Comparison of ENCODE assay signal across 15 cellular contexts in the genomic region with DNA sequence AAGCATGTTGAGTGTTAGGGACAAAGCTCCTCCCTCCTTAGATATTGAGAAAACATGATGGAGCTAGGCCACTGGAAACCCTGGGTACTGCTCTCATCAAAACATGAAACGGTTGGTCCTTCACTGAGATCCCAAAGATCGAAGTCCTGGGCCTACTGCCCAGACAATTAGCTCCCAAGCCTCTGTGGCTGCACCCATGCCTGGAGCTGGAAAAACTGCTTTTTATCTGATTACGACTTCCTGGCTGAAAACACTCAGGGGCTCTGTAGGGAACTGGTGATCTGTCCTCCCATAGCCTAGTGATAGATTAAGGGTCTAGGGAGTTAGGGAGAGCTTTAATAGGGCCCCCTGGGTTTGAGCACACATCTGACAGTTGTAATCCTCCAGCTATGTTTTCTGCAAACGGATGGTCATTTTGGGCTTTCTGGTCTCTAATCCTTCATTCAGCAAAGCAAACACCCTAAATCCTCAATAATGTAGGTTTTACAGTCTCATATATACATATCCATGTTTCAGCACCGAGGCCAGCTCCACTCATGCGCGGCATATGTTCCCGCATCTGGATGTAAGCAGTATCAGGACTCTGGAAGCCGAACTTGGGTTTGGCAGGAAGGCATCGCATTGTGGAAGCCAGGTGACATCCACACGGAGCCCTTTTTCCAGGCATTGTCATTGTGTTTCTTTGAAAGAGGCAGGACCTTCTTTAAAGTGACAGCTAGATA. TPM values are rescaled to one million over a fixed set of nuclear protein-coding genes. Genes with fewer than 3 reads are reported as not detected.
DNase-seq lines count a peak whose midpoint lies in the region; ATAC-seq and TF ChIP-seq lines count a peak whose summit lies in the region.
"Had no signal": no experiment of that assay in that cellular context is flagged by ENCODE, and none has a peak within 500 bp of the region (broad histone marks: within the 10 kb centered on the region; RNA-seq: fewer than 3 reads in every experiment).

No MANE protein-coding gene starts in this region.

- peaks cover 0 to 43% (median 6%) of the 10 kb centered on the region in 7 donors for H3K27me3 ChIP-seq in spleen (replicated peaks in 1 of 7)
- H3K27me3 ChIP-seq in lower lobe of right lung (ENCODE audit: low read depth) = peaks cover 41% of the 10 kb centered on the region
- H3K27me3 ChIP-seq: Peyer's patch had no signal

- H3K27ac ChIP-seq in spleen = no peak overlapping the region
- H3K27ac ChIP-seq in lower lobe of right lung = no peak overlapping the region
- H3K27ac ChIP-seq: pancreas, Peyer's patch had no signal

- WGBS in spleen, 5 donors = 61 to 68% (median 67%) methylated on average over 11 of the region's 11 CpGs

- ATAC-seq in HG02623 (IDR thresholded peaks at IDR 0.05; ENCODE audit: unreplicated experiment) = no peak
- ATAC-seq in lower lobe of right lung = no peak
- ATAC-seq: activated CD8-positive, alpha-beta T cell treated with anti-CD3 and anti-CD28 coated beads, Interleukin-2, amount 10 ng/mL, durations not matched to agents 7 days and 5 days had no signal

- H3K4me1 ChIP-seq in spleen (peaks cover 0 to 13% (median 2%) of the 10 kb centered on the region in 6 donors), lower lobe of right lung (no peaks in the 10 kb centered on the region)
- H3K4me1 ChIP-seq: pancreas, Peyer's patch had no signal

- TF ChIP-seq POLR2A in spleen (IDR thresholded peaks at IDR 0.05) = no peak

- H3K4me3 ChIP-seq in fibroblast of the aortic adventitia (ENCODE audit: low read depth, low read length) (no peak overlapping the region), spleen (no peak overlapping the region), lower lobe of right lung (no peak overlapping the region)
- H3K4me3 ChIP-seq: pancreas, Peyer's patch had no signal

- intact Hi-C loops in spleen (cut with DNase I; ENCODE audit: low total_unique reads) (no loop called here), lower lobe of right lung (cut with DNase I) (no loop called here)

- in situ Hi-C loops in SK-MEL-5 (cut with HindIII; ENCODE audit: low pct_unique_long_range_greater_than_20kb, low sequenced_read_pairs) = no loop called here

- peak; percentile 44 to 51 for DNase-seq in NCI-H2081 (lab: John Stamatoyannopoulos, UW)
- no peak for DNase-seq in NCI-H2081 treated with DMSO at 0.1 percent for 48 hours (lab: John Stamatoyannopoulos, UW)
- DNase-seq in SK-MEL-5 (ENCODE audit: low read depth, low spot score) = peak; percentile 19
- peak; percentile 2 for DNase-seq in fibroblast of the aortic adventitia (ENCODE audit: low read depth)
- DNase-seq in spleen = peak; percentile 43
- no peak for DNase-seq in lower lobe of right lung
- no peak for DNase-seq in SIG-M5 treated with dmso at 0.1 percent for 504 hours (lab: John Stamatoyannopoulos, UW; ENCODE audit: unreplicated experiment)
- DNase-seq: activated CD8-positive, alpha-beta T cell treated with anti-CD3 and anti-CD28 coated beads, Interleukin-2, amount 10 ng/mL, durations not matched to agents 7 days and 5 days; activated effector memory CD4-positive, alpha-beta T cell treated with anti-CD3 and anti-CD28 coated beads, Interleukin-2, amount 50 U/mL, for 16 hours; Calu3; pancreas; Peyer's patch; T1000 had no signal

- TF ChIP-seq CTCF in fibroblast of the aortic adventitia (IDR thresholded peaks at IDR 0.05; ENCODE audit: insufficient read depth, low read length) (no peak), spleen (IDR thresholded peaks at IDR 0.05 in 8 of 11, conservative IDR thresholded peaks at IDR 0.05 in 3 of 11) (no peak), lower lobe of right lung (IDR thresholded peaks at IDR 0.05) (no peak)

- H3K9me3 ChIP-seq in spleen = no peaks in the 10 kb centered on the region
- no peaks in the 10 kb centered on the region for H3K9me3 ChIP-seq in lower lobe of right lung
- H3K9me3 ChIP-seq: pancreas, Peyer's patch had no signal

- no peaks in the 10 kb centered on the region for H3K36me3 ChIP-seq in spleen
- H3K36me3 ChIP-seq in lower lobe of right lung = no peaks in the 10 kb centered on the region
- H3K36me3 ChIP-seq: pancreas, Peyer's patch had no signal

RNA-seq across cellular contexts. Expression of gene B3GAT1, which starts 6.2 kb away (rescaled TPM):
- 3.7 and 4.8 TPM in 2 replicates for total RNA-seq in SK-MEL-5 (2014; rRNA removed; shearing (Covaris generic))
- polyA plus RNA-seq in SK-MEL-5 (2015; cell fraction: cytosol; rRNA removed) = 21.5 and 29.2 TPM in 2 replicates
- polyA plus RNA-seq in SK-MEL-5 (2015; cell fraction: nucleus; rRNA removed) = 30.0 and 36.2 TPM in 2 replicates
- total RNA-seq in fibroblast of the aortic adventitia (ENCODE audit: low replicate concordance) = not detected in 2 replicates
- 1 to 10 TPM in 6 of 7 donors, under 1 TPM in 1; 0.81 to 4.0 (median 1.7) TPM for total RNA-seq in spleen
- polyA plus RNA-seq in spleen = 1 to 10 TPM in 1 of 3 donors, under 1 TPM in 2; 0.43 to 2.1 (median 0.96) TPM
- 1.4 TPM for total RNA-seq in lower lobe of right lung
- total RNA-seq: LHCN-M2 had no signal

Comparison
In these comparisons a context has a peak if more than half of its experiments do, and no peak if none do; other contexts are left out.
1. DNase-seq: peak in NCI-H2081 (2 of 2), SK-MEL-5 (single experiment), fibroblast of the aortic adventitia (single experiment) and spleen (single experiment); none in NCI-H2081 treated with DMSO at 0.1 percent for 48 hours (single experiment), lower lobe of right lung (single experiment) and SIG-M5 treated with dmso at 0.1 percent for 504 hours (single experiment).